In the genomic region with DNA sequence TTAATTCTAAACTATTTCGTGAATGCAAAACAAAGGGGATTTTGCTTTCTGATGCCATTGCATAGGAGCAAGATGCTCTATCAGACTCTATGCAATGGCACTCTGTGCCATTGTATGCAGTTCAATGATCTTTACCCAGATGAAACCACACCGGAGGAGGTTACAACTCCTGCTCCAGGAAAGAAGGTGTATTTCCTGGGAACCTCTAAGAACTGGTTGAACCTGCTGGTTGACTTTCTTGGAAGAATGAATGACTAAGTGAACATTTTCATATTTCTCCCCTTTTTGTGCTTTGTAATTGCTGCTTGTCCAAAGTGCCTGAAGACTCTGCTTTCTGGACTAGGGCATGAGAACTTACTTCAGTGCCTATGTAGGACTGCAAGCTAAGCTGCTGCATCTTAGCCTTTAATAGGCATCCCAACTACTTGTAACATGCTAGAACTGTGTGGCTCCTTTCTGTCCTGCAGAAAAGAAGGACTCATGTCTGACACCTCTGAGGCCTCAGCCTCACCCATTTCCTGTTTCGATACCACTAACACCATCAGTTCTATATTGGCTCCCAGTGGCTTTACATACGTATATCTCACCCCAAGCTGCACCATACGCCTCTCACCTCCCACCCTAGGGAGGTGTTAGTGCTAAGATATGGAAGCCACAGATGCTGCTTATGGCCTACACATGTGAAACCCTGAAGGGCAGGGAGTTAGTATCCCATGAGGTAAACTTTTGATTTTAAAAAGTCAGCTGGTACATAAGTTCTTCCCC, we compare ENCODE assay signal across 9 cellular contexts.
DNase-seq lines count a peak whose midpoint lies in the region; ATAC-seq, FAIRE-seq and TF ChIP-seq lines count a peak whose summit lies in the region.
"Had no signal": no experiment of that assay in that cellular context is flagged by ENCODE, and none has a peak within 500 bp of the region (broad histone marks: within the 10 kb centered on the region; RNA-seq: fewer than 3 reads in every experiment).

No MANE protein-coding gene starts in this region.

- FAIRE-seq in GM19239 (lab: Jason Lieb, UNC), result peak; percentile 26
- FAIRE-seq: endometrium had no signal

- no peak for TF ChIP-seq CTCF in OCI-LY3 (IDR thresholded peaks at IDR 0.05; ENCODE audit: low read depth, low read length)
- no peak for TF ChIP-seq CTCF in uterus (IDR thresholded peaks at IDR 0.05)

- peak overlapping the region; percentile 35 for H2AFZ ChIP-seq in OCI-LY3 (ENCODE audit: low read depth, low read length)

- peak; percentile 89 for ATAC-seq in HG02852 (IDR thresholded peaks at IDR 0.05; ENCODE audit: unreplicated experiment)

- H3K4me3 ChIP-seq in OCI-LY3 (ENCODE audit: low read length) (no peak overlapping the region), uterus (no peak overlapping the region)

- peak overlapping the region; percentile 8; the same call in 1 of the 2 replicates for H3K9ac ChIP-seq in OCI-LY3 (ENCODE audit: low read length)

- intact Hi-C loops in uterus (cut with DNase I; ENCODE audit: low total_unique reads), result no loop called here

- H3K36me3 ChIP-seq in OCI-LY3 (replicated peaks; ENCODE audit: low read depth, low read length) (no peaks in the 10 kb centered on the region), uterus (no peaks in the 10 kb centered on the region)

- TF ChIP-seq POLR2A in uterus (IDR thresholded peaks at IDR 0.05), result no peak

- peak overlapping the region; percentile 38 for H3K4me2 ChIP-seq in OCI-LY3 (ENCODE audit: low read length)

- H3K4me1 ChIP-seq in OCI-LY3 (ENCODE audit: low read length) (peaks cover 61% of the 10 kb centered on the region), uterus (no peaks in the 10 kb centered on the region)

- DNase-seq in GM19239 (ENCODE audit: insufficient read length, low spot score) (peak; percentile 15), mucosa of gallbladder (ENCODE audit: low spot score) (peak; percentile 70), NCI-H2107 treated with DMSO at 0.1 percent for 48 hours (lab: John Stamatoyannopoulos, UW; ENCODE audit: unreplicated experiment) (no peak), NCI-H2081 (lab: John Stamatoyannopoulos, UW) (no peak), NCI-H2171 (lab: John Stamatoyannopoulos, UW) (no peak), uterus (no peak)

- H4K20me1 ChIP-seq in OCI-LY3 (ENCODE audit: insufficient read depth, low read length), result no peaks in the 10 kb centered on the region

- H3K27me3 ChIP-seq in OCI-LY3 (ENCODE audit: low read depth, low read length) (no peaks in the 10 kb centered on the region), uterus (no peaks in the 10 kb centered on the region)

- H3K79me2 ChIP-seq in OCI-LY3 (ENCODE audit: low read length), result no peaks in the 10 kb centered on the region

- no peaks in the 10 kb centered on the region for H3K9me3 ChIP-seq in OCI-LY3 (ENCODE audit: insufficient read depth, low read length)
- H3K9me3 ChIP-seq in uterus, result no peaks in the 10 kb centered on the region

- H3K27ac ChIP-seq in OCI-LY3 (ENCODE audit: low read length) (peak overlapping the region; percentile 88), uterus (no peak overlapping the region)

Comparison
In these comparisons a context has a peak if more than half of its experiments do, and no peak if none do; other contexts are left out.
1. DNase-seq: peak in GM19239 (single experiment) and mucosa of gallbladder (single experiment); none in NCI-H2107 treated with DMSO at 0.1 percent for 48 hours (single experiment), NCI-H2081 (0 of 2), NCI-H2171 (single experiment) and uterus (0 of 2).